19 cellular contexts compared by ENCODE assay signal in the genomic region with DNA sequence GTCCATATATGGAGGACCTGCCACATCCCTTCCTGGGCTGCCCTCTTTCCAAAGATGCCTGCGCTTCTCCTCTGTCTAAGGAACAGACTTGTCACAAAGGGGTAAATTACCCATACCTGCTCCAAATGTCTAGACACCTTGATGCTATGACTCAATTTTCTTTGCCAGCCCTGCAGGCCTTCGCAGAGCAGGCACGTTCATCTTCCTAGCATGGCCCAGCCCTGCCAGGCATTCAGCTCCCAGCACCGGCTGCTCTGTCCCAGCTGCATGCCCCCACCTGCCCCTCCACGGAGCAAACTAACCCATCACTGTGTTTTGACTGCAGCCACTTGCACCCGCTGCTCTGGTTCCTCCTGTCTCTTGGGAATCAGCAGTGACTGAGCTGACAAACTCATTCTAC.
DNase-seq lines count a peak whose midpoint lies in the region; ATAC-seq, FAIRE-seq and TF ChIP-seq lines count a peak whose summit lies in the region.
"Had no signal": no experiment of that assay in that cellular context is flagged by ENCODE, and none has a peak within 500 bp of the region (broad histone marks: within the 10 kb centered on the region; RNA-seq: fewer than 3 reads in every experiment).

No MANE protein-coding gene starts in this region.

- no peak for FAIRE-seq in bronchial epithelial cell (lab: Jason Lieb, UNC)
- FAIRE-seq: GM12892 had no signal

- in situ Hi-C loops in G401 (cut with HindIII; ENCODE audit: low sequenced_read_pairs), result no loop called here

- H3K4me3 ChIP-seq in bronchial epithelial cell (ENCODE audit: low read depth, low read length), result no peak overlapping the region
- H3K4me3 ChIP-seq: GM23338 had no signal

- peak; percentile 83 for ATAC-seq in foreskin keratinocyte
- ATAC-seq: GM23338 had no signal

- DNase-seq in NCI-H2171 treated with DMSO at 0.1 percent for 48 hours (lab: John Stamatoyannopoulos, UW) (peak; percentile 67), NCI-H2171 (lab: John Stamatoyannopoulos, UW) (no peak), bronchial epithelial cell (ENCODE audit: low read depth) (peak; percentile 73), foreskin keratinocyte (peak; percentile 64 to 75), G401 (ENCODE audit: low spot score) (no peak), HuH-7.5 (ENCODE audit: low spot score) (no peak), T1000 (lab: John Stamatoyannopoulos, UW) (no peak)
- DNase-seq: 8988T; AML-193; C1 segment of cervical spinal cord; Calu3; CD4-positive, alpha-beta T cell; DMS153; DMS79 treated with DMSO at 0.1 percent for 48 hours; EL; GDM1; H7 had no signal

- no peaks in the 10 kb centered on the region for H3K4me1 ChIP-seq in foreskin keratinocyte

- TF ChIP-seq CTCF in bronchial epithelial cell (IDR thresholded peaks at IDR 0.05; ENCODE audit: insufficient read depth, low read length, severe bottlenecking) (no peak), foreskin keratinocyte (conservative IDR thresholded peaks at IDR 0.05) (no peak)

- H3K27me3 ChIP-seq in bronchial epithelial cell (ENCODE audit: control insufficient read depth, insufficient read depth, low read length) (no peaks in the 10 kb centered on the region), foreskin keratinocyte (peaks cover 9% of the 10 kb centered on the region)

- H3K36me3 ChIP-seq in bronchial epithelial cell (ENCODE audit: control insufficient read depth, insufficient read depth, low read length), result no peaks in the 10 kb centered on the region

- no peak overlapping the region for H3K27ac ChIP-seq in foreskin keratinocyte

Comparison
In these comparisons a context has a peak if more than half of its experiments do, and no peak if none do; other contexts are left out.
1. DNase-seq: peak in NCI-H2171 treated with DMSO at 0.1 percent for 48 hours (single experiment), bronchial epithelial cell (single experiment) and foreskin keratinocyte (2 of 2); none in NCI-H2171 (single experiment), G401 (single experiment), HuH-7.5 (single experiment) and T1000 (single experiment).